Comparison of ENCODE assay signal across 8 cellular contexts in genomic region chr11:1761857-1762536, GRCh38. TPM values are rescaled to one million over a fixed set of nuclear protein-coding genes. Genes with fewer than 3 reads are reported as not detected.
A peak's percentile ranks its signal among the peaks of the same experiment; 100 is the strongest.
DNase-seq lines count a peak whose midpoint lies in the region; ATAC-seq and TF ChIP-seq lines count a peak whose summit lies in the region.

No MANE protein-coding gene starts in this region.

- POLR2A ChIA-PET in GM10248 (lab: Yijun Ruan, JAX), result no interaction called here

- DNase-seq in LHCN-M2 (ENCODE audit: low read depth) (peak; percentile 46), brain microvascular endothelial cell (no peak), left lung (peak in 1 of 2 donors; percentile 76), KG1 (lab: John Stamatoyannopoulos, UW) (no peak), NCI-H187 treated with DMSO at 0.1 percent for 48 hours (lab: John Stamatoyannopoulos, UW) (no peak), GM10248 (ENCODE audit: extremely low spot score) (no peak)
- DNase-seq in stimulated activated naive CD8-positive, alpha-beta T cell treated with anti-CD3 and anti-CD28 coated beads, Interleukin-15, amount 100 ng/mL, for 72 hours, result no peak

- H3K27me3 ChIP-seq in brain microvascular endothelial cell (replicated peaks) (no peaks in the 10 kb centered on the region), left lung (no peaks in the 10 kb centered on the region)

- in situ Hi-C loops in brain microvascular endothelial cell (cut with HindIII; ENCODE audit: low pct_ligation_motif_present, low sequenced_read_pairs), result no loop called here

- no peaks in the 10 kb centered on the region for H3K9me3 Mint-ChIP-seq in stimulated activated naive CD8-positive, alpha-beta T cell treated with anti-CD3 and anti-CD28 coated beads, Interleukin-15, amount 100 ng/mL, for 72 hours

- H3K27me3 Mint-ChIP-seq in stimulated activated naive CD8-positive, alpha-beta T cell treated with anti-CD3 and anti-CD28 coated beads, Interleukin-15, amount 100 ng/mL, for 72 hours, result no peaks in the 10 kb centered on the region

- CTCF ChIA-PET in GM10248 (lab: Yijun Ruan, JAX), result interaction anchor here (0.6 to 2.0 kb wide), 4 partner anchors 11 to 389 kb away, joined by 3 to 8 read pairs (median 4); no protein-coding TSS in a partner anchor

- H3K4me3 Mint-ChIP-seq in stimulated activated naive CD8-positive, alpha-beta T cell treated with anti-CD3 and anti-CD28 coated beads, Interleukin-15, amount 100 ng/mL, for 72 hours, result peak overlapping the region; percentile 68 to 72

- H3K36me3 ChIP-seq in brain microvascular endothelial cell (replicated peaks) (peaks cover 13% of the 10 kb centered on the region), left lung (peaks cover 0 to 50% of the 10 kb centered on the region in 2 donors)

- H3K4me3 ChIP-seq in brain microvascular endothelial cell (ENCODE audit: low read depth, low read length) (peak overlapping the region; percentile 79), left lung (peak overlapping the region; percentile 78 to 98)

- peaks cover 61% of the 10 kb centered on the region for H3K4me1 Mint-ChIP-seq in stimulated activated naive CD8-positive, alpha-beta T cell treated with anti-CD3 and anti-CD28 coated beads, Interleukin-15, amount 100 ng/mL, for 72 hours

- H3K27ac Mint-ChIP-seq in stimulated activated naive CD8-positive, alpha-beta T cell treated with anti-CD3 and anti-CD28 coated beads, Interleukin-15, amount 100 ng/mL, for 72 hours, result peak overlapping the region; percentile 11 to 75

- H3K27ac ChIP-seq in brain microvascular endothelial cell, result no peak overlapping the region
- H3K27ac ChIP-seq in left lung, result peak overlapping the region; percentile 88 to 93

- TF ChIP-seq CTCF in brain microvascular endothelial cell (IDR thresholded peaks at IDR 0.05; ENCODE audit: low read depth, low read length, missing control alignments) (no peak), left lung (IDR thresholded peaks at IDR 0.05) (no peak), GM10248 (IDR thresholded peaks at IDR 0.05; ENCODE audit: control extremely low read depth, extremely low read depth, low read depth, missing control alignments) (no peak)

- ATAC-seq in left lung (no peak), GM18909 (IDR thresholded peaks at IDR 0.05; ENCODE audit: poor library complexity, unreplicated experiment) (no peak)
- no peak for ATAC-seq in stimulated activated naive CD8-positive, alpha-beta T cell treated with anti-CD3 and anti-CD28 coated beads, Interleukin-15, amount 100 ng/mL, for 72 hours

- no peaks in the 10 kb centered on the region for H3K9me3 ChIP-seq in left lung

- peaks cover 29 to 71% of the 10 kb centered on the region in 2 donors for H3K4me1 ChIP-seq in left lung

- intact Hi-C loops in left lung (cut with DNase I), result no loop called here

RNA-seq across cellular contexts. Expression of gene CTSD, which starts 1.7 kb away (rescaled TPM):
- total RNA-seq in LHCN-M2 (2014; rRNA removed), result 448 and 475 TPM in 2 replicates
- polyA plus RNA-seq in LHCN-M2 (2012), result 723 TPM
- total RNA-seq in left lung, result 1,000 to 10,000 TPM; 1,902 to 2,455 TPM

RNA-seq across cellular contexts. Expression of gene IFITM10, which starts 11.6 kb away (rescaled TPM):
- 12.6 and 20.1 TPM in 2 replicates for total RNA-seq in LHCN-M2 (2014; rRNA removed)
- 12.5 TPM for polyA plus RNA-seq in LHCN-M2 (2012)
- 10 to 100 TPM in 1 of 2 donors, 1 to 10 TPM in 1; 3.4 to 16.5 TPM for total RNA-seq in left lung
